8 cellular contexts compared by ENCODE assay signal in genomic region chr5:71456362-71456743, GRCh38. TPM values are rescaled to one million over a fixed set of nuclear protein-coding genes. Genes with fewer than 3 reads are reported as not detected.
A peak's percentile ranks its signal among the peaks of the same experiment; 100 is the strongest.
DNase-seq lines count a peak whose midpoint lies in the region; ATAC-seq and TF ChIP-seq lines count a peak whose summit lies in the region.

No MANE protein-coding gene starts in this region.

- intact Hi-C loops in Calu3 (cut with micrococcal nuclease; ENCODE audit: unreplicated experiment) (no loop called here), head of caudate nucleus (cut with DNase I) (no loop called here)
- intact Hi-C loops in naive thymus-derived CD4-positive, alpha-beta T cell (cut with micrococcal nuclease) = loop anchor here (5.0 kb wide), 3 partner anchors 301 to 851 kb away; no protein-coding TSS in a partner anchor

- no TSS peak for BruUV-seq in Calu3 (replicated peaks; lab: Mats Ljungman, UMichigan)

- H3K9ac ChIP-seq in HUES64 (ENCODE audit: low read depth, low read length) = peak overlapping the region; percentile 88

- no peak overlapping the region for H3K27ac ChIP-seq in HUES64 (ENCODE audit: low read depth, low read length)
- H3K27ac ChIP-seq in naive thymus-derived CD4-positive, alpha-beta T cell (ENCODE audit: low read depth, low read length) = peak overlapping the region; percentile 87

- H3K27ac Mint-ChIP-seq in Calu3 (ENCODE audit: unreplicated experiment) = peak overlapping the region; percentile 99
- H3K27ac Mint-ChIP-seq in naive thymus-derived CD4-positive, alpha-beta T cell = peak overlapping the region; percentile 93 to 100 (median 99)

- ATAC-seq in naive thymus-derived CD4-positive, alpha-beta T cell = no peak
- ATAC-seq in GM18858 (IDR thresholded peaks at IDR 0.05; ENCODE audit: unreplicated experiment) (no peak), HG02759 (IDR thresholded peaks at IDR 0.05; ENCODE audit: unreplicated experiment) (no peak)

- H3K9me3 Mint-ChIP-seq in Calu3 (ENCODE audit: low read depth, unreplicated experiment) = no peaks in the 10 kb centered on the region
- H3K9me3 Mint-ChIP-seq in naive thymus-derived CD4-positive, alpha-beta T cell = peaks cover 0 to 4% (median 0%) of the 10 kb centered on the region in 11 donors

- no peaks in the 10 kb centered on the region for H3K27me3 ChIP-seq in HUES64 (ENCODE audit: insufficient read depth, low read length)
- no peaks in the 10 kb centered on the region for H3K27me3 ChIP-seq in naive thymus-derived CD4-positive, alpha-beta T cell (ENCODE audit: control insufficient read depth in 2 of 2, insufficient read depth in 2 of 2, low read length in 2 of 2)

- H3K4me1 ChIP-seq in HUES64 (ENCODE audit: insufficient read depth, low read length) = peaks cover 5% of the 10 kb centered on the region; the same call in 1 of the 2 replicates
- H3K4me1 ChIP-seq in naive thymus-derived CD4-positive, alpha-beta T cell (ENCODE audit: control insufficient read depth in 2 of 2, insufficient read depth in 2 of 2, low read length in 2 of 2) = peaks cover 11 to 12% of the 10 kb centered on the region in 2 donors

- POLR2A ChIA-PET in naive thymus-derived CD4-positive, alpha-beta T cell (lab: Charles Lee) = interaction anchor here (0.9 to 1.6 kb wide), 2 partner anchors 131 to 145 kb away, joined by 3 read pairs; partner anchors contain the start of gene MCCC2

- peaks cover 32% of the 10 kb centered on the region for H3K36me3 ChIP-seq in HUES64 (ENCODE audit: insufficient read depth, low read length)
- H3K36me3 ChIP-seq in naive thymus-derived CD4-positive, alpha-beta T cell (ENCODE audit: control insufficient read depth in 2 of 3, insufficient read depth in 3 of 3, low read length in 3 of 3) = peaks cover 0 to 33% (median 13%) of the 10 kb centered on the region in 3 experiments

- H3K4me1 Mint-ChIP-seq in Calu3 (ENCODE audit: low read depth, unreplicated experiment) = peaks cover 16% of the 10 kb centered on the region
- H3K4me1 Mint-ChIP-seq in naive thymus-derived CD4-positive, alpha-beta T cell = peaks cover 17 to 40% (median 34%) of the 10 kb centered on the region in 7 donors

- no peaks in the 10 kb centered on the region for H3K9me3 ChIP-seq in HUES64 (ENCODE audit: insufficient read depth, low read depth, low read length)
- no peaks in the 10 kb centered on the region for H3K9me3 ChIP-seq in naive thymus-derived CD4-positive, alpha-beta T cell (ENCODE audit: control insufficient read depth in 2 of 3, low read length in 3 of 3)

- H3K4me3 ChIP-seq in HUES64 (ENCODE audit: low read length) = peak overlapping the region; percentile 94
- H3K4me3 ChIP-seq in cardiac fibroblast (replicated peaks in 1 of 2; ENCODE audit: low read depth in 2 of 2, low read length in 2 of 2) = peak overlapping the region; percentile 90 to 98
- H3K4me3 ChIP-seq in naive thymus-derived CD4-positive, alpha-beta T cell (ENCODE audit: low read length) = peak overlapping the region; percentile 99

- H3K4me3 Mint-ChIP-seq in Calu3 (ENCODE audit: low read depth, unreplicated experiment) = peak overlapping the region; percentile 99
- H3K4me3 Mint-ChIP-seq in naive thymus-derived CD4-positive, alpha-beta T cell = peak overlapping the region; percentile 90 to 100 (median 98)

- DNase-seq in Calu3 = no peak
- DNase-seq in cardiac fibroblast (ENCODE audit: low read depth in 2 of 2) = no peak
- DNase-seq in naive thymus-derived CD4-positive, alpha-beta T cell = no peak
- DNase-seq in mucosa of gallbladder (ENCODE audit: low spot score) = no peak
- no peak for DNase-seq in head of caudate nucleus

- peaks cover 36% of the 10 kb centered on the region for H3K36me3 Mint-ChIP-seq in Calu3 (ENCODE audit: insufficient read depth, unreplicated experiment)
- peaks cover 0 to 12% (median 4%) of the 10 kb centered on the region in 5 donors for H3K36me3 Mint-ChIP-seq in naive thymus-derived CD4-positive, alpha-beta T cell

- WGBS in HUES64 = 10% methylated on average over 4 of the region's 4 CpGs

- TF ChIP-seq CTCF in Calu3 (IDR thresholded peaks at IDR 0.05; ENCODE audit: unreplicated experiment) (no peak), cardiac fibroblast (IDR thresholded peaks at IDR 0.05; ENCODE audit: low read depth, low read length) (no peak)

- CTCF ChIA-PET in Calu3 (lab: Charles Lee) = no interaction called here
- CTCF ChIA-PET in naive thymus-derived CD4-positive, alpha-beta T cell (lab: Charles Lee) = no interaction called here

- no peaks in the 10 kb centered on the region for H3K27me3 Mint-ChIP-seq in Calu3 (ENCODE audit: unreplicated experiment)
- H3K27me3 Mint-ChIP-seq in naive thymus-derived CD4-positive, alpha-beta T cell = peaks cover 0 to 7% (median 5%) of the 10 kb centered on the region in 5 donors

RNA-seq across cellular contexts. Expression of gene BDP1, which starts 0.9 kb away (rescaled TPM):
- total RNA-seq in Calu3 (2022) (31.2 and 33.6 TPM in 2 replicates), mucosa of gallbladder (16.3 TPM)
- 12.0 TPM for polyA plus RNA-seq in HUES64 (2013, experiment 1 of 2)
- 11.9 TPM for polyA plus RNA-seq in HUES64 (2013, experiment 2 of 2)
- total RNA-seq in naive thymus-derived CD4-positive, alpha-beta T cell = 10 to 100 TPM; 35.3 to 48.7 (median 38.1) TPM
- polyA plus RNA-seq in naive thymus-derived CD4-positive, alpha-beta T cell = 10 to 100 TPM in 1 of 2 donors, 1 to 10 TPM in 1; 8.9 to 16.5 TPM

Comparison
In these comparisons a context has a peak if more than half of its experiments do, and no peak if none do; other contexts are left out.
1. intact Hi-C loops: an anchor here in naive thymus-derived CD4-positive, alpha-beta T cell (5.0 kb wide); none called in Calu3 and head of caudate nucleus.